In the genomic region with DNA sequence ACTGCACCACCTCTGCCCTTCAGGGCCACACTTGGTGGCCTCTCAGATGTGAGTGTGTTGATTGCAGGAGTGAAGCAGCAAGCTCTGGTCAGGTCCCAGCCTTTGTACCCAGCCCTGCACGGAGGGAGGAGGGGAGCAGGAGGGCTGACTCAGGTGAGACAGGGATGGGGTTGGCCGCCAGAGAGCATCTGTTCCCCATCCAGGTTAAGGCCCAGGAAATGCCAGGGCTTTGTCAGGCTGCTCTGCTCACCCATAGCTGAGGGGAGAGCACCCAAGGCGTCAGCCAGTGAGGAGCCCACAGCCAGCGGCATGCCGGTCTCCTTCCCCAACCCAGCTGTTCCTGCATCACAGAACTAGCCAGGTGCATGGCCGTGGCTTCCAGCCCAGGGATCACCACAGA, we compare ENCODE assay signal across 1 cellular context.
TF ChIP-seq lines count a peak whose summit lies in the region.

No MANE protein-coding gene starts in this region.

TF ChIP-seq in GM23338, 12 proteins besides CTCF, POLR2A, EP300 and RAD21 (continued from another document):
- TF ChIP-seq, protein P1, sequence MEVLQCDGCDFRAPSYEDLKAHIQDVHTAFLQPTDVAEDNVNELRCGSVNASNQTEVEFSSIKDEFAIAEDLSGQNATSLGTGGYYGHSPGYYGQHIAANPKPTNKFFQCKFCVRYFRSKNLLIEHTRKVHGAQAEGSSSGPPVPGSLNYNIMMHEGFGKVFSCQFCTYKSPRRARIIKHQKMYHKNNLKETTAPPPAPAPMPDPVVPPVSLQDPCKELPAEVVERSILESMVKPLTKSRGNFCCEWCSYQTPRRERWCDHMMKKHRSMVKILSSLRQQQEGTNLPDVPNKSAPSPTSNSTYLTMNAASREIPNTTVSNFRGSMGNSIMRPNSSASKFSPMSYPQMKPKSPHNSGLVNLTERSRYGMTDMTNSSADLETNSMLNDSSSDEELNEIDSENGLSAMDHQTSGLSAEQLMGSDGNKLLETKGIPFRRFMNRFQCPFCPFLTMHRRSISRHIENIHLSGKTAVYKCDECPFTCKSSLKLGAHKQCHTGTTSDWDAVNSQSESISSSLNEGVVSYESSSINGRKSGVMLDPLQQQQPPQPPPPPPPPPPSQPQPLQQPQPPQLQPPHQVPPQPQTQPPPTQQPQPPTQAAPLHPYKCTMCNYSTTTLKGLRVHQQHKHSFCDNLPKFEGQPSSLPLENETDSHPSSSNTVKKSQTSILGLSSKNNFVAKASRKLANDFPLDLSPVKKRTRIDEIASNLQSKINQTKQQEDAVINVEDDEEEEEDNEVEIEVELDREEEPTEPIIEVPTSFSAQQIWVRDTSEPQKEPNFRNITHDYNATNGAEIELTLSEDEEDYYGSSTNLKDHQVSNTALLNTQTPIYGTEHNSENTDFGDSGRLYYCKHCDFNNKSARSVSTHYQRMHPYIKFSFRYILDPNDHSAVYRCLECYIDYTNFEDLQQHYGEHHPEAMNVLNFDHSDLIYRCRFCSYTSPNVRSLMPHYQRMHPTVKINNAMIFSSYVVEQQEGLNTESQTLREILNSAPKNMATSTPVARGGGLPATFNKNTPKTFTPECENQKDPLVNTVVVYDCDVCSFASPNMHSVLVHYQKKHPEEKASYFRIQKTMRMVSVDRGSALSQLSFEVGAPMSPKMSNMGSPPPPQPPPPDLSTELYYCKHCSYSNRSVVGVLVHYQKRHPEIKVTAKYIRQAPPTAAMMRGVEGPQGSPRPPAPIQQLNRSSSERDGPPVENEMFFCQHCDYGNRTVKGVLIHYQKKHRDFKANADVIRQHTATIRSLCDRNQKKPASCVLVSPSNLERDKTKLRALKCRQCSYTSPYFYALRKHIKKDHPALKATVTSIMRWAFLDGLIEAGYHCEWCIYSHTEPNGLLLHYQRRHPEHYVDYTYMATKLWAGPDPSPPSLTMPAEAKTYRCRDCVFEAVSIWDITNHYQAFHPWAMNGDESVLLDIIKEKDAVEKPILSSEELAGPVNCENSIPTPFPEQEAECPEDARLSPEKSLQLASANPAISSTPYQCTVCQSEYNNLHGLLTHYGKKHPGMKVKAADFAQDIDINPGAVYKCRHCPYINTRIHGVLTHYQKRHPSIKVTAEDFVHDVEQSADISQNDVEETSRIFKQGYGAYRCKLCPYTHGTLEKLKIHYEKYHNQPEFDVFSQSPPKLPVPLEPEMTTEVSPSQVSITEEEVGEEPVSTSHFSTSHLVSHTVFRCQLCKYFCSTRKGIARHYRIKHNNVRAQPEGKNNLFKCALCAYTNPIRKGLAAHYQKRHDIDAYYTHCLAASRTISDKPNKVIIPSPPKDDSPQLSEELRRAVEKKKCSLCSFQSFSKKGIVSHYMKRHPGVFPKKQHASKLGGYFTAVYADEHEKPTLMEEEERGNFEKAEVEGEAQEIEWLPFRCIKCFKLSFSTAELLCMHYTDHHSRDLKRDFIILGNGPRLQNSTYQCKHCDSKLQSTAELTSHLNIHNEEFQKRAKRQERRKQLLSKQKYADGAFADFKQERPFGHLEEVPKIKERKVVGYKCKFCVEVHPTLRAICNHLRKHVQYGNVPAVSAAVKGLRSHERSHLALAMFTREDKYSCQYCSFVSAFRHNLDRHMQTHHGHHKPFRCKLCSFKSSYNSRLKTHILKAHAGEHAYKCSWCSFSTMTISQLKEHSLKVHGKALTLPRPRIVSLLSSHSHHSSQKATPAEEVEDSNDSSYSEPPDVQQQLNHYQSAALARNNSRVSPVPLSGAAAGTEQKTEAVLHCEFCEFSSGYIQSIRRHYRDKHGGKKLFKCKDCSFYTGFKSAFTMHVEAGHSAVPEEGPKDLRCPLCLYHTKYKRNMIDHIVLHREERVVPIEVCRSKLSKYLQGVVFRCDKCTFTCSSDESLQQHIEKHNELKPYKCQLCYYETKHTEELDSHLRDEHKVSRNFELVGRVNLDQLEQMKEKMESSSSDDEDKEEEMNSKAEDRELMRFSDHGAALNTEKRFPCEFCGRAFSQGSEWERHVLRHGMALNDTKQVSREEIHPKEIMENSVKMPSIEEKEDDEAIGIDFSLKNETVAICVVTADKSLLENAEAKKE (CRISPR knock-in tag; IDR thresholded peaks at IDR 0.05) = no peak
- TF ChIP-seq, protein P2, sequence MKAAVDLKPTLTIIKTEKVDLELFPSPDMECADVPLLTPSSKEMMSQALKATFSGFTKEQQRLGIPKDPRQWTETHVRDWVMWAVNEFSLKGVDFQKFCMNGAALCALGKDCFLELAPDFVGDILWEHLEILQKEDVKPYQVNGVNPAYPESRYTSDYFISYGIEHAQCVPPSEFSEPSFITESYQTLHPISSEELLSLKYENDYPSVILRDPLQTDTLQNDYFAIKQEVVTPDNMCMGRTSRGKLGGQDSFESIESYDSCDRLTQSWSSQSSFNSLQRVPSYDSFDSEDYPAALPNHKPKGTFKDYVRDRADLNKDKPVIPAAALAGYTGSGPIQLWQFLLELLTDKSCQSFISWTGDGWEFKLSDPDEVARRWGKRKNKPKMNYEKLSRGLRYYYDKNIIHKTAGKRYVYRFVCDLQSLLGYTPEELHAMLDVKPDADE (IDR thresholded peaks at IDR 0.05) = no peak
- TF ChIP-seq EZH2phosphoT487 (IDR thresholded peaks at IDR 0.05; ENCODE audit: unreplicated experiment) (no peak), JUNB (IDR thresholded peaks at IDR 0.05; ENCODE audit: unreplicated experiment) (no peak), STAT1 (IDR thresholded peaks at IDR 0.05; ENCODE audit: unreplicated experiment) (no peak), ZNF331 (CRISPR knock-in tag; IDR thresholded peaks at IDR 0.05; ENCODE audit: low read depth) (no peak), ZNF114 (CRISPR knock-in tag; IDR thresholded peaks at IDR 0.05) (no peak), NANOG (IDR thresholded peaks at IDR 0.05; ENCODE audit: borderline replicate concordance) (no peak)
- TF ChIP-seq, protein P3, sequence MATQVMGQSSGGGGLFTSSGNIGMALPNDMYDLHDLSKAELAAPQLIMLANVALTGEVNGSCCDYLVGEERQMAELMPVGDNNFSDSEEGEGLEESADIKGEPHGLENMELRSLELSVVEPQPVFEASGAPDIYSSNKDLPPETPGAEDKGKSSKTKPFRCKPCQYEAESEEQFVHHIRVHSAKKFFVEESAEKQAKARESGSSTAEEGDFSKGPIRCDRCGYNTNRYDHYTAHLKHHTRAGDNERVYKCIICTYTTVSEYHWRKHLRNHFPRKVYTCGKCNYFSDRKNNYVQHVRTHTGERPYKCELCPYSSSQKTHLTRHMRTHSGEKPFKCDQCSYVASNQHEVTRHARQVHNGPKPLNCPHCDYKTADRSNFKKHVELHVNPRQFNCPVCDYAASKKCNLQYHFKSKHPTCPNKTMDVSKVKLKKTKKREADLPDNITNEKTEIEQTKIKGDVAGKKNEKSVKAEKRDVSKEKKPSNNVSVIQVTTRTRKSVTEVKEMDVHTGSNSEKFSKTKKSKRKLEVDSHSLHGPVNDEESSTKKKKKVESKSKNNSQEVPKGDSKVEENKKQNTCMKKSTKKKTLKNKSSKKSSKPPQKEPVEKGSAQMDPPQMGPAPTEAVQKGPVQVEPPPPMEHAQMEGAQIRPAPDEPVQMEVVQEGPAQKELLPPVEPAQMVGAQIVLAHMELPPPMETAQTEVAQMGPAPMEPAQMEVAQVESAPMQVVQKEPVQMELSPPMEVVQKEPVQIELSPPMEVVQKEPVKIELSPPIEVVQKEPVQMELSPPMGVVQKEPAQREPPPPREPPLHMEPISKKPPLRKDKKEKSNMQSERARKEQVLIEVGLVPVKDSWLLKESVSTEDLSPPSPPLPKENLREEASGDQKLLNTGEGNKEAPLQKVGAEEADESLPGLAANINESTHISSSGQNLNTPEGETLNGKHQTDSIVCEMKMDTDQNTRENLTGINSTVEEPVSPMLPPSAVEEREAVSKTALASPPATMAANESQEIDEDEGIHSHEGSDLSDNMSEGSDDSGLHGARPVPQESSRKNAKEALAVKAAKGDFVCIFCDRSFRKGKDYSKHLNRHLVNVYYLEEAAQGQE (IDR thresholded peaks at IDR 0.05; ENCODE audit: unreplicated experiment) = no peak
